ENCODE assay signal across 22 cellular contexts in the genomic region with DNA sequence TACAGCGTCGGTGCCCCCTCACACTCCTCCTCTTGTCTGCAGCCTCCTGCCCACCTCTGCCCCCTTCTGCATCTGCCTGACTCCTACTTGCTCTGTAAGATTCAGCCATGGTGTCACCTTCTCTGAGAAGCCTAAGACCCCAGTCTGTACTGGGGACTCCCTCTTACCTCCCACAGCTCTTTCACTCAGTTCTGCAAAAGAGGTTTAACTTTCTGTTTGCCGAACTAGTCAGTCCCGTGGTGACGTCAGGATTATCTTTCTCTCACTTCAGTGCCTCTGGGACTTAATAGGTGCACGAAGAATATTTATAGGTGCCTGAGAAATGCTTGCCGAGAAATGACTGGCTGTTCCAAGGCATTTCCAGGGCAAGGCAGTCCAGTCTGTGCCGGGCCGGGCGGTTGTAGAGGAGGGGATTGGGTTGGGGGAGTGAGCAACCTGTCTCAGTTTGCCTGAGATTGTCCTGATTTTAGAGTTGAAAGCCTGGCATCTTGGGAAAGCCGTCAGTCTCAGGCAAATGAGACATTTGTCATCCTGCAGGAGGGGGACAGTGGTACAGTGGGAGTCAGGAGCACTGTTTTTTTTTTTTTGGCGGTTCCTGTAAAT.
DNase-seq lines count a peak whose midpoint lies in the region; ATAC-seq, FAIRE-seq and TF ChIP-seq lines count a peak whose summit lies in the region.
"Had no signal": no experiment of that assay in that cellular context is flagged by ENCODE, and none has a peak within 500 bp of the region (broad histone marks: within the 10 kb centered on the region; RNA-seq: fewer than 3 reads in every experiment).

No MANE protein-coding gene starts in this region.

- H3K4me1 Mint-ChIP-seq in nephron: peaks cover 28% of the 10 kb centered on the region
- H3K4me1 Mint-ChIP-seq in type B pancreatic cell (ENCODE audit: unreplicated experiment): peaks cover 21% of the 10 kb centered on the region
- H3K4me1 Mint-ChIP-seq: neural crest cell had no signal

- H3K27ac ChIP-seq in IMR-90 (ENCODE audit: insufficient read depth, low read length) (no peak overlapping the region), adrenal gland (peak overlapping the region in 3 of 5 donors; percentile 14 to 66 (median 57)), upper lobe of right lung (peak overlapping the region; percentile 1)

- no peak overlapping the region for H4K5ac ChIP-seq in IMR-90 (ENCODE audit: low read depth, low read length)

- H3K27me3 ChIP-seq in IMR-90 (ENCODE audit: control insufficient read depth, insufficient read depth, low read length) (no peaks in the 10 kb centered on the region; the same call in 1 of the 2 replicates), adrenal gland (no peaks in the 10 kb centered on the region), upper lobe of right lung (no peaks in the 10 kb centered on the region)
- H3K27me3 ChIP-seq: gastroesophageal sphincter had no signal

- no peak overlapping the region for H4K8ac ChIP-seq in IMR-90 (ENCODE audit: low read depth in 2 of 2, low read length in 2 of 2)

- H3K4me3 Mint-ChIP-seq in nephron (no peak overlapping the region), type B pancreatic cell (no peak overlapping the region)
- H3K4me3 Mint-ChIP-seq: CD8-positive, alpha-beta T cell; effector memory CD8-positive, alpha-beta T cell; neural crest cell had no signal

- no peak overlapping the region for H3K23ac ChIP-seq in IMR-90 (ENCODE audit: low read depth, low read length)

- intact Hi-C loops in IMR-90 (cut with micrococcal nuclease): no loop called here
- intact Hi-C loops in adrenal gland (cut with DNase I): no loop called here
- intact Hi-C loops in upper lobe of right lung (cut with DNase I): no loop called here

- POLR2A ChIA-PET in IMR-90 (lab: Charles Lee; ENCODE audit: unreplicated experiment): no interaction called here

- dilution Hi-C loops in IMR-90 (cut with HindIII; ENCODE audit: low sequenced_read_pairs, unreplicated experiment): no loop called here

- no peak overlapping the region for H3K4me3 ChIP-seq in IMR-90 (ENCODE audit: insufficient read depth, low read depth, low read length)
- H3K4me3 ChIP-seq in adrenal gland: no peak overlapping the region
- no peak overlapping the region for H3K4me3 ChIP-seq in upper lobe of right lung
- H3K4me3 ChIP-seq: gastroesophageal sphincter, lung had no signal

- TF ChIP-seq CTCF in IMR-90 (conservative IDR thresholded peaks at IDR 0.05; ENCODE audit: low read depth, low read length): no peak
- TF ChIP-seq CTCF in adrenal gland (IDR thresholded peaks at IDR 0.05): no peak
- no peak for TF ChIP-seq CTCF in nephron (IDR thresholded peaks at IDR 0.05; ENCODE audit: unreplicated experiment in 3 of 3)
- TF ChIP-seq CTCF in upper lobe of right lung (IDR thresholded peaks at IDR 0.05): no peak
- TF ChIP-seq CTCF in type B pancreatic cell (conservative IDR thresholded peaks at IDR 0.05): no peak

- no peak overlapping the region for H3K18ac ChIP-seq in IMR-90 (ENCODE audit: low read depth, low read length)

- H3K27me3 Mint-ChIP-seq in nephron (ENCODE audit: low read depth): no peaks in the 10 kb centered on the region
- H3K27me3 Mint-ChIP-seq in type B pancreatic cell: peaks cover 19% of the 10 kb centered on the region

- no peaks in the 10 kb centered on the region for H3K9me1 ChIP-seq in IMR-90 (ENCODE audit: insufficient read depth, low read length)

- H3K4me1 ChIP-seq in IMR-90 (ENCODE audit: control insufficient read depth, insufficient read depth, low read length) (no peaks in the 10 kb centered on the region), adrenal gland (replicated peaks in 1 of 2) (peaks cover 34 to 39% of the 10 kb centered on the region in 2 donors), upper lobe of right lung (peaks cover 26% of the 10 kb centered on the region)

- no peak overlapping the region for H2BK5ac ChIP-seq in IMR-90 (ENCODE audit: low read depth, low read length, poor library complexity, severe bottlenecking)

- H2BK20ac ChIP-seq in IMR-90 (ENCODE audit: low read depth, low read length): no peak overlapping the region

- H3K36me3 Mint-ChIP-seq in nephron (ENCODE audit: low read depth): no peaks in the 10 kb centered on the region
- H3K36me3 Mint-ChIP-seq in type B pancreatic cell: no peaks in the 10 kb centered on the region
- H3K36me3 Mint-ChIP-seq: CD8-positive, alpha-beta T cell had no signal

- no peak for FAIRE-seq in GM12891 (lab: Jason Lieb, UNC)
- FAIRE-seq: bronchial epithelial cell had no signal

- 70% methylated on average over 4 of the region's 12 CpGs; no CpG with 5 or more reads in 1 of the 2 experiments for WGBS in IMR-90 (ENCODE audit: extremely low coverage in 2 of 2, insufficient read length in 1 of 2), 2 experiments
- WGBS in adrenal gland, 4 donors: 91 to 93% (median 92%) methylated on average over 10 to 12 of the region's 12 CpGs

- TF ChIP-seq RAD21 in IMR-90 (IDR thresholded peaks at IDR 0.05; ENCODE audit: low read length): no peak

- H3K4ac ChIP-seq in IMR-90 (ENCODE audit: low read depth, low read length): no peak overlapping the region

- ATAC-seq in IMR-90 (ENCODE audit: low read depth) (no peak), upper lobe of right lung (no peak)
- ATAC-seq: CD8-positive, alpha-beta T cell; effector memory CD8-positive, alpha-beta T cell had no signal

- no peak overlapping the region for H3K4me2 ChIP-seq in IMR-90 (ENCODE audit: low read depth, low read length)

- H3K36me3 ChIP-seq in IMR-90 (ENCODE audit: control insufficient read depth, insufficient read depth, low read length): no peaks in the 10 kb centered on the region
- no peaks in the 10 kb centered on the region for H3K36me3 ChIP-seq in adrenal gland (replicated peaks in 1 of 2)
- H3K36me3 ChIP-seq in upper lobe of right lung: no peaks in the 10 kb centered on the region
- H3K36me3 ChIP-seq: gastroesophageal sphincter had no signal

- H3K27ac Mint-ChIP-seq in nephron (peak overlapping the region in 2 of 3 experiments; percentile 46 to 92), type B pancreatic cell (no peak overlapping the region)
- H3K27ac Mint-ChIP-seq: CD8-positive, alpha-beta T cell; effector memory CD8-positive, alpha-beta T cell had no signal

- CTCF ChIA-PET in IMR-90 (lab: Yijun Ruan, JAX): no interaction called here

- H3K9ac ChIP-seq in IMR-90 (ENCODE audit: low read depth, low read length): no peak overlapping the region

- H3K14ac ChIP-seq in IMR-90 (replicated peaks; ENCODE audit: low read depth, low read length): no peak overlapping the region

- in situ Hi-C loops in IMR-90 (cut with MboI; ENCODE audit: low sequenced_read_pairs): no loop called here

- H3K56ac ChIP-seq in IMR-90 (ENCODE audit: extremely low read depth, insufficient read depth, low read length): no peak overlapping the region

- H3K9me3 ChIP-seq in IMR-90 (ENCODE audit: control insufficient read depth, insufficient read depth, low read length): no peaks in the 10 kb centered on the region
- no peaks in the 10 kb centered on the region for H3K9me3 ChIP-seq in adrenal gland (replicated peaks in 1 of 3)
- H3K9me3 ChIP-seq in upper lobe of right lung: no peaks in the 10 kb centered on the region
- H3K9me3 ChIP-seq: gastroesophageal sphincter had no signal

- no peak overlapping the region for H2BK15ac ChIP-seq in IMR-90 (ENCODE audit: low read depth, low read length)

- no peaks in the 10 kb centered on the region for H3K79me1 ChIP-seq in IMR-90 (ENCODE audit: low read depth in 1 of 2, low read length in 2 of 2)

- no TSS peak for BruUV-seq in IMR-90 (replicated peaks; lab: Mats Ljungman, UMichigan)

- H2AFZ ChIP-seq in IMR-90 (replicated peaks; ENCODE audit: low read length, poor library complexity): peak overlapping the region; percentile 14

- H4K91ac ChIP-seq in IMR-90 (ENCODE audit: insufficient read depth, low read depth, low read length): no peak overlapping the region

- H2BK120ac ChIP-seq in IMR-90 (ENCODE audit: low read depth, low read length): no peak overlapping the region

- no peaks in the 10 kb centered on the region for H4K20me1 ChIP-seq in IMR-90 (ENCODE audit: insufficient read depth, low read length)

- DNase-seq in IMR-90 (no peak), adrenal gland (no peak), upper lobe of right lung (no peak), GM12891 (ENCODE audit: insufficient read length, low spot score) (no peak), type B pancreatic cell (ENCODE audit: extremely low spot score, unreplicated experiment) (no peak), NCI-H1092 (lab: John Stamatoyannopoulos, UW) (no peak)
- DNase-seq: activated CD4-positive, alpha-beta T cell treated with anti-CD3 and anti-CD28 coated beads, Interleukin-2, amount 50 U/mL, for 4 hours; activated CD4-positive, CD25-positive, alpha-beta regulatory T cell; activated naive CD4-positive, alpha-beta T cell treated with anti-CD3 and anti-CD28 coated beads, Interleukin-2, amount 50 U/mL, for 16 hours; CD8-positive, alpha-beta T cell; DMS 273 treated with DMSO at 0.1 percent for 48 hours; effector memory CD8-positive, alpha-beta T cell; Kasumi-1; MV-4-11; NCI-H1694; posterior cingulate gyrus; T1000 had no signal

- H2AK5ac ChIP-seq in IMR-90 (ENCODE audit: low read depth, low read length): no peak overlapping the region

- H3K9me3 Mint-ChIP-seq in nephron (peaks cover 2% of the 10 kb centered on the region), type B pancreatic cell (no peaks in the 10 kb centered on the region)
- H3K9me3 Mint-ChIP-seq: CD8-positive, alpha-beta T cell; effector memory CD8-positive, alpha-beta T cell; neural crest cell had no signal

- TF ChIP-seq POLR2A in IMR-90 (IDR thresholded peaks at IDR 0.05; ENCODE audit: low read depth, low read length): no peak
- no peak for TF ChIP-seq POLR2A in adrenal gland (IDR thresholded peaks at IDR 0.05)
- no peak for TF ChIP-seq POLR2A in GM12891 (IDR thresholded peaks at IDR 0.05; ENCODE audit: low read depth, low read length)

- no peak overlapping the region for H2AK9ac ChIP-seq in IMR-90 (replicated peaks; ENCODE audit: low read depth, low read length, poor library complexity)

TF ChIP-seq in IMR-90, 13 proteins besides CTCF, POLR2A, EP300 and RAD21 (continues in another document):
- no peak for TF ChIP-seq FOS (IDR thresholded peaks at IDR 0.05; ENCODE audit: low read depth, low read length)
- TF ChIP-seq NFE2L2 (IDR thresholded peaks at IDR 0.05; ENCODE audit: low read depth, low read length): no peak
- no peak for TF ChIP-seq CHD1 (IDR thresholded peaks at IDR 0.05; ENCODE audit: low read depth, low read length)

TF ChIP-seq in GM12891, 5 proteins besides CTCF, POLR2A, EP300 and RAD21:
- no peak for TF ChIP-seq POU2F2 (IDR thresholded peaks at IDR 0.05; ENCODE audit: low read depth, low read length)
- no peak for TF ChIP-seq PAX5 (IDR thresholded peaks at IDR 0.05; ENCODE audit: insufficient read depth, low read length, severe bottlenecking)
- no peak for TF ChIP-seq SPI1 (IDR thresholded peaks at IDR 0.05; ENCODE audit: low read depth, low read length)
- TF ChIP-seq TAF1 (IDR thresholded peaks at IDR 0.05; ENCODE audit: low read depth, low read length): no peak
- TF ChIP-seq POLR2AphosphoS5 (IDR thresholded peaks at IDR 0.05; ENCODE audit: low read depth, low read length): no peak
